Comparison of ENCODE assay signal across 8 cellular contexts in genomic region chr1:226223157-226223785, GRCh38. TPM values are rescaled to one million over a fixed set of nuclear protein-coding genes. Genes with fewer than 3 reads are reported as not detected.
A peak's percentile ranks its signal among the peaks of the same experiment; 100 is the strongest.
DNase-seq lines count a peak whose midpoint lies in the region; ATAC-seq and TF ChIP-seq lines count a peak whose summit lies in the region.

MIXL1 (plus strand) TSS chr1:226223664; CDS start chr1:226223682, 18 bp downstream.

- H3K27me3 Mint-ChIP-seq in progenitor cell of endocrine pancreas, result peaks cover 53% of the 10 kb centered on the region

- H3K9me3 Mint-ChIP-seq in progenitor cell of endocrine pancreas (ENCODE audit: low read depth), result no peaks in the 10 kb centered on the region

- H3K4me1 Mint-ChIP-seq in progenitor cell of endocrine pancreas (ENCODE audit: low read depth), result peaks cover 3% of the 10 kb centered on the region

- in situ Hi-C loops in GM13977 (cut with MboI; ENCODE audit: low pct_unique_long_range_greater_than_20kb, low sequenced_read_pairs, unreplicated experiment), result no loop called here

- peak within 1 kb of the TSS; percentile 83 for H3K4me3 Mint-ChIP-seq in progenitor cell of endocrine pancreas (ENCODE audit: low read depth)

- peaks cover 5% of the 10 kb centered on the region for H3K36me3 Mint-ChIP-seq in progenitor cell of endocrine pancreas (ENCODE audit: insufficient read depth)

- peak; percentile 36 for DNase-seq in GM13977 (ENCODE audit: low spot score)
- DNase-seq in NCI-H2227 treated with DMSO at 0.1 percent for 48 hours (lab: John Stamatoyannopoulos, UW), result peak; percentile 33
- DNase-seq in progenitor cell of endocrine pancreas (ENCODE audit: low spot score, unreplicated experiment), result peak; percentile 32
- DNase-seq in COR-L47 (lab: John Stamatoyannopoulos, UW), result no peak

- ATAC-seq in GM21619 (IDR thresholded peaks at IDR 0.05; ENCODE audit: unreplicated experiment), result peak; percentile 35
- ATAC-seq in esophagus mucosa, result peak; percentile 36
- ATAC-seq in GM21447 (IDR thresholded peaks at IDR 0.05; ENCODE audit: unreplicated experiment), result no peak
- no peak for ATAC-seq in HG03457 (IDR thresholded peaks at IDR 0.05; ENCODE audit: unreplicated experiment)

- peak within 1 kb of the TSS; percentile 37 for H3K27ac Mint-ChIP-seq in progenitor cell of endocrine pancreas

- TF ChIP-seq CTCF in GM13977 (IDR thresholded peaks at IDR 0.05; ENCODE audit: extremely low read depth, insufficient read depth, missing control alignments) (no peak), progenitor cell of endocrine pancreas (IDR thresholded peaks at IDR 0.05; ENCODE audit: unreplicated experiment) (no peak)

RNA-seq across cellular contexts. Expression of gene MIXL1, which starts in this region (rescaled TPM):
- total RNA-seq in esophagus mucosa (not detected), progenitor cell of endocrine pancreas (1.5 and 1.7 TPM in 2 replicates)

Comparison
In these comparisons a context has a peak if more than half of its experiments do, and no peak if none do; other contexts are left out.
1. Peak in ATAC-seq in esophagus mucosa; RNA of the gene not detected or under 1 TPM.